8 cellular contexts compared by ENCODE assay signal in the genomic region with DNA sequence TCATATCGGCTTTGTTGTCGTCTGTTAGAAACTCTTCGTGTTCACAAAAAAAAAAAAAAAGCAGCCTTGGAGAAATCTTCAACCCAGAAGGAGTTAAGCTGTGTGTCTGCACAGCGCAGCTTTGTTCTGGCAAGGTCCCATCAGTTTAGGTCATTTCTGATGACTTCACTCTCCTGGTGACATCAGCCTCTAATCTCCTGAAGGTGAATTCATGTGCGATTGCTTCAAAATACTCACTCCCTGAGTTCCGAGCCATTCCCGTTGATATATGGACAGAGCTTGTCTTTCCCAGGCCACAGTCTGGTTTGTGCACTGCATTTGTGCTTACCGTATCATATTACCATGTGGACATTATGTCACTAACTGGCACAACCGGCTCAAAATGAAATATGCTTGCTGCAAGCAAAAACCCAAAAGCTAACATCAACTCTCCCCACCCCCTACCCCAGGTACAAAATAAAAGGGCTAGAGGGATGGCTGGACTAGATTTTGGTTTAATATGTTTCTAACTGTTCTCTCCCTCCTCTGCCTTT.
DNase-seq lines count a peak whose midpoint lies in the region; ATAC-seq and TF ChIP-seq lines count a peak whose summit lies in the region.

No MANE protein-coding gene starts in this region.

- H3K4me2 ChIP-seq in PC-3 (ENCODE audit: low read length), result peak overlapping the region; percentile 63

- no peaks in the 10 kb centered on the region for H4K20me1 ChIP-seq in PC-3 (ENCODE audit: low read length)

- H3K36me3 ChIP-seq in PC-3 (ENCODE audit: low read depth, low read length), result no peaks in the 10 kb centered on the region

- no peak overlapping the region for H3K4me3 Mint-ChIP-seq in activated naive CD8-positive, alpha-beta T cell treated with anti-CD3 and anti-CD28 coated beads, Interleukin-2, amount 50 U/mL, for 24 hours
- no peak overlapping the region for H3K4me3 Mint-ChIP-seq in T-cell

- DNase-seq in EL, result peak; percentile 63
- DNase-seq in PC-3, result peak; percentile 90
- peak; percentile 84 for DNase-seq in fibroblast of pulmonary artery (ENCODE audit: low read depth)
- peak; percentile 18 for DNase-seq in putamen (ENCODE audit: low spot score)
- no peak for DNase-seq in stimulated activated CD4-positive, alpha-beta T cell treated with anti-CD3 and anti-CD28 coated beads, Interleukin-15, amount 100 ng/mL, for 24 hours
- no peak for DNase-seq in activated naive CD8-positive, alpha-beta T cell treated with anti-CD3 and anti-CD28 coated beads, Interleukin-2, amount 50 U/mL, for 24 hours
- no peak for DNase-seq in T-cell

- H3K79me2 ChIP-seq in PC-3 (ENCODE audit: low read length), result no peaks in the 10 kb centered on the region

- H3K4me1 Mint-ChIP-seq in activated naive CD8-positive, alpha-beta T cell treated with anti-CD3 and anti-CD28 coated beads, Interleukin-2, amount 50 U/mL, for 24 hours, result peaks cover 57% of the 10 kb centered on the region
- H3K4me1 Mint-ChIP-seq in T-cell, result peaks cover 43 to 74% (median 43%) of the 10 kb centered on the region in 3 donors

- no peak overlapping the region for H2AFZ ChIP-seq in PC-3 (ENCODE audit: low read length)

- no peaks in the 10 kb centered on the region for H3F3A ChIP-seq in PC-3 (ENCODE audit: low read length, unreplicated experiment)

- POLR2A ChIA-PET in PC-3 (lab: Charles Lee; ENCODE audit: unreplicated experiment) (no interaction called here), T-cell (lab: Charles Lee) (interaction anchor here in 1 of 2 donors (0.6 kb wide), 2 partner anchors 56 to 275 kb away, joined by 3 to 4 read pairs; no protein-coding TSS in a partner anchor)

- no peaks in the 10 kb centered on the region for H3K9me3 Mint-ChIP-seq in activated naive CD8-positive, alpha-beta T cell treated with anti-CD3 and anti-CD28 coated beads, Interleukin-2, amount 50 U/mL, for 24 hours
- H3K9me3 Mint-ChIP-seq in T-cell, result no peaks in the 10 kb centered on the region

- H3K9me3 ChIP-seq in PC-3 (ENCODE audit: low read length), result no peaks in the 10 kb centered on the region

- H3K4me3 ChIP-seq in PC-3 (ENCODE audit: low read length), result peak overlapping the region; percentile 24; the same call in 1 of the 2 replicates
- H3K4me3 ChIP-seq in fibroblast of pulmonary artery (replicated peaks; ENCODE audit: low read depth, low read length), result no peak overlapping the region

- intact Hi-C loops in PC-3 (cut with micrococcal nuclease), result loop anchor here (1.0 to 10.0 kb wide), 6 partner anchors 9 to 275 kb away; no protein-coding TSS in a partner anchor

- H3K36me3 Mint-ChIP-seq in activated naive CD8-positive, alpha-beta T cell treated with anti-CD3 and anti-CD28 coated beads, Interleukin-2, amount 50 U/mL, for 24 hours (ENCODE audit: low read depth), result no peaks in the 10 kb centered on the region
- no peaks in the 10 kb centered on the region for H3K36me3 Mint-ChIP-seq in T-cell

- TF ChIP-seq CTCF in PC-3 (conservative IDR thresholded peaks at IDR 0.05; ENCODE audit: low read depth, low read length) (no peak), fibroblast of pulmonary artery (IDR thresholded peaks at IDR 0.05; ENCODE audit: low read length, missing control alignments) (no peak)

- peak; percentile 92 for ATAC-seq in PC-3
- ATAC-seq in HG02840 (IDR thresholded peaks at IDR 0.05; ENCODE audit: low FRiP score, unreplicated experiment), result no peak
- no peak for ATAC-seq in activated naive CD8-positive, alpha-beta T cell treated with anti-CD3 and anti-CD28 coated beads, Interleukin-2, amount 50 U/mL, for 24 hours
- ATAC-seq in T-cell (replicated peaks in 1 of 4), result no peak

- peak overlapping the region; percentile 84 for H3K27ac ChIP-seq in PC-3 (ENCODE audit: low read length)

- H3K27me3 Mint-ChIP-seq in activated naive CD8-positive, alpha-beta T cell treated with anti-CD3 and anti-CD28 coated beads, Interleukin-2, amount 50 U/mL, for 24 hours, result peaks cover 2% of the 10 kb centered on the region
- no peaks in the 10 kb centered on the region for H3K27me3 Mint-ChIP-seq in T-cell

- peak overlapping the region; percentile 36 for H3K9ac ChIP-seq in PC-3 (ENCODE audit: low read length)

- no peak overlapping the region for H3K27ac Mint-ChIP-seq in activated naive CD8-positive, alpha-beta T cell treated with anti-CD3 and anti-CD28 coated beads, Interleukin-2, amount 50 U/mL, for 24 hours
- peak overlapping the region in 1 of 2 donors; percentile 68 for H3K27ac Mint-ChIP-seq in T-cell

- CTCF ChIA-PET in PC-3 (lab: Charles Lee) (interaction anchor here (0.5 to 0.6 kb wide), 3 partner anchors 61 to 87 kb away, joined by 3 read pairs; no protein-coding TSS in a partner anchor), T-cell (lab: Charles Lee) (interaction anchor here in 1 of 2 donors (1.0 kb wide), 1 partner anchor 16 kb away, joined by 3 read pairs; no protein-coding TSS in a partner anchor)

- no peaks in the 10 kb centered on the region for H3K27me3 ChIP-seq in PC-3 (ENCODE audit: low read length)

- peaks cover 37% of the 10 kb centered on the region for H3K4me1 ChIP-seq in PC-3 (ENCODE audit: insufficient read depth, low read length)

- H3K9me2 ChIP-seq in PC-3 (replicated peaks; ENCODE audit: low read length), result no peaks in the 10 kb centered on the region

- no TSS peak for BruUV-seq in PC-3 (replicated peaks; lab: Mats Ljungman, UMichigan)

Comparison
In these comparisons a context has a peak if more than half of its experiments do, and no peak if none do; other contexts are left out.
1. DNase-seq: peak in EL (single experiment), PC-3 (single experiment), fibroblast of pulmonary artery (single experiment) and putamen (single experiment); none in stimulated activated CD4-positive, alpha-beta T cell treated with anti-CD3 and anti-CD28 coated beads, Interleukin-15, amount 100 ng/mL, for 24 hours (single experiment), activated naive CD8-positive, alpha-beta T cell treated with anti-CD3 and anti-CD28 coated beads, Interleukin-2, amount 50 U/mL, for 24 hours (single experiment) and T-cell (0 of 34).